Comparison of ENCODE assay signal across 9 cellular contexts in the genomic region with DNA sequence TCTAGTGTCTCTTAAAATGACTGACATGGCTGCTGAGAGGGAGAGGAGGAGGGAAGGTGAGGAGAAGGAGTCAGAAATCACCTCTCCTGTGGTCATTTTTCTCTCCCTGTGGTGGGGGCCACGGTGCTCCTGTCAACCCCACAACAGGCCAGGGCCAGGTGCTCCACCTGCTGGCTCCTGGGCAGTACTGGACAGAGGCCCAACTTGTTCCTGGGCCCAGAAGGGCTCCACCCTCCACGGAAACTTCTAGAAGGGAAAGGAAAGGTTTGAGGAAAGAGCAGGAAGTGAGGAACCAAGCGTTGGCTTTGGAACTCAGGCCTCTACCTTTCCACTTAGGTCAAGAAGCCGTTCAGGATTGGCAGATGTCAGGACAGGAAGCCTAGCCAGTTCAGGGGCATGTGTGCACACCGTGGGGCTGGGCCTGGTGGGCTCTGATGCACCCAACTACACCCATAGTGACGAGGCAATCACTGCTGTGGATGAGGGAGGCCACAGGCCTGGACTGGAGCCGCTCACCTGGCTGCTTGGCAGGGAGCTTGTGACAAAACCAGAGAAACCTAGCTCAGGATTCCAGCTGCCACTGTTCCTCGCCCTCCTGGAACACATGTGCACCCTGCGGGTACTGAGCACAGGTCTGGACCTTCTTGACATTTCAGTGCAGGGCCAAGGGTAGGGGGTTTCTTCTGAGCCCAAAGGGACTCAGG. TPM values are rescaled to one million over a fixed set of nuclear protein-coding genes. Genes with fewer than 3 reads are reported as not detected.
DNase-seq lines count a peak whose midpoint lies in the region; ATAC-seq and TF ChIP-seq lines count a peak whose summit lies in the region.
"Had no signal": no experiment of that assay in that cellular context is flagged by ENCODE, and none has a peak within 500 bp of the region (broad histone marks: within the 10 kb centered on the region; RNA-seq: fewer than 3 reads in every experiment).

No MANE protein-coding gene starts in this region.

- peak in 2 of 3 experiments; percentile 10 to 37 for DNase-seq in NCI-H1417 (lab: John Stamatoyannopoulos, UW)
- DNase-seq in NCI-H1417 treated with DMSO at 0.1 percent for 48 hours (lab: John Stamatoyannopoulos, UW): no peak
- DNase-seq in LoVo (ENCODE audit: low spot score): peak; percentile 11
- peak; percentile 68 for DNase-seq in MCF 10A (ENCODE audit: unreplicated experiment)
- peak in 1 of 3 donors; percentile 51 for DNase-seq in mucosa of descending colon
- no peak for DNase-seq in NCI-H1092 (lab: John Stamatoyannopoulos, UW)

- peaks cover 4% of the 10 kb centered on the region for H3K4me1 ChIP-seq in mucosa of descending colon (ENCODE audit: low read depth)

- no peaks in the 10 kb centered on the region for H3K9me3 Mint-ChIP-seq in MCF 10A (ENCODE audit: unreplicated experiment)

- POLR2A ChIA-PET in MCF 10A (lab: Yijun Ruan, JAX): no interaction called here

- H3K27me3 Mint-ChIP-seq in MCF 10A (ENCODE audit: insufficient read depth, unreplicated experiment): no peaks in the 10 kb centered on the region

- no peaks in the 10 kb centered on the region for H3K36me3 Mint-ChIP-seq in MCF 10A (ENCODE audit: insufficient read depth, unreplicated experiment)

- CTCF ChIA-PET in MCF 10A (lab: Yijun Ruan, JAX): interaction anchor here (0.6 to 1.0 kb wide), 3 partner anchors 15 to 17 kb away, joined by 3 read pairs; no protein-coding TSS in a partner anchor

- H3K9me3 ChIP-seq in mucosa of descending colon: no peaks in the 10 kb centered on the region
- H3K9me3 ChIP-seq: BLaER1 had no signal

- H3K27ac Mint-ChIP-seq in MCF 10A (ENCODE audit: low read depth, unreplicated experiment): no peak overlapping the region

- H3K4me1 Mint-ChIP-seq in MCF 10A (ENCODE audit: insufficient read depth, unreplicated experiment): peaks cover 6% of the 10 kb centered on the region

- no TSS peak for BruUV-seq in MCF 10A (replicated peaks; lab: Mats Ljungman, UMichigan)

- no peak overlapping the region for H3K4me3 Mint-ChIP-seq in MCF 10A (ENCODE audit: unreplicated experiment)

- TF ChIP-seq CTCF in MCF 10A (IDR thresholded peaks at IDR 0.05; ENCODE audit: unreplicated experiment) (peak; percentile 82), mucosa of descending colon (IDR thresholded peaks at IDR 0.05) (peak; percentile 16)

- no peaks in the 10 kb centered on the region for H3K36me3 ChIP-seq in mucosa of descending colon (ENCODE audit: low read depth)
- H3K36me3 ChIP-seq: BLaER1 had no signal

- peak; percentile 79 for ATAC-seq in mucosa of descending colon
- no peak for ATAC-seq in GM18909 (IDR thresholded peaks at IDR 0.05; ENCODE audit: poor library complexity, unreplicated experiment)
- ATAC-seq in HG02885 (IDR thresholded peaks at IDR 0.05; ENCODE audit: poor library complexity, unreplicated experiment): no peak

- H3K4me3 ChIP-seq in mucosa of descending colon: no peak overlapping the region
- H3K4me3 ChIP-seq: BLaER1 had no signal

- intact Hi-C loops in MCF 10A (cut with micrococcal nuclease): no loop called here
- intact Hi-C loops in mucosa of descending colon (cut with DNase I, micrococcal nuclease): no loop called here

RNA-seq across cellular contexts. Expression of gene WNT3, which starts 36.1 kb away (rescaled TPM):
- total RNA-seq in MCF 10A (2022) (2.4 and 2.9 TPM in 2 replicates), mucosa of descending colon (1 to 10 TPM in 1 of 3 donors, under 1 TPM in 2; 0.29 to 1.1 (median 0.41) TPM)

Comparison
In these comparisons a context has a peak if more than half of its experiments do, and no peak if none do; other contexts are left out.
1. DNase-seq: peak in NCI-H1417 (2 of 3), LoVo (single experiment) and MCF 10A (single experiment); none in NCI-H1417 treated with DMSO at 0.1 percent for 48 hours (single experiment) and NCI-H1092 (single experiment).